ENCODE assay signal across 8 cellular contexts in the genomic region with DNA sequence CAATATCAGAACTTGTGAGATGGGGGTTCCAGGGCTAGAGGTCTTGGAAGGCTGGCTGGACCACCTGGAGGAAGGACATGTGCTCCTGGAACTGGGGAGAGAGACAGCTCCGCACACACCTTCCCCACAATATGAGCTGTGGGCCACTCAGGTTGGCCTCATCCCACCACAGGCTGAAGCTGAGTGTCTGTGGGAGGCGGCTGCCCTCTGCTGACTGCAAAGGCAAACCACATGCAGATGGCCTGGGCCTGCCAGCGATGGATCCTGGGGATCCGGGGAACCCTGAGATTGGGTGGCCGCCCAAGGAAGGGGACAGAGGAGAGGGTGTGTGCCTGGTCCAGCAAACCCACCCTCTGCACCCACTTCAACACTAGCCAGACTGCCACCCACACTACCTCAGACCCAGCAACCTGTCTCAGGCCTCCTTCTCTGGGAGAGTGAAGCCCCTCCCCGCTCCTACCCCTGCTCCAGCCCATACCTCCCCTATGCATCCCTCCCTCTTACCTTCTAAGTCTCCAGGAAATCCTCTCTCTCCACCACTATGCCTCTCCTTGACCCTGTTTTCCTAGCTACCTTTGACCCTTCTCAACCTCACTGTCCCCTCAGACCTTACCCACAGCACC. TPM values are rescaled to one million over a fixed set of nuclear protein-coding genes. Genes with fewer than 3 reads are reported as not detected.
DNase-seq lines count a peak whose midpoint lies in the region; ATAC-seq and TF ChIP-seq lines count a peak whose summit lies in the region.

No MANE protein-coding gene starts in this region.

- H3K4me1 ChIP-seq in HCT116 (ENCODE audit: control insufficient read depth in 1 of 2, insufficient read depth in 2 of 2, low read length in 2 of 2) (no peaks in the 10 kb centered on the region; a peak in 1 of 4 replicates), OCI-LY3 (ENCODE audit: low read length) (no peaks in the 10 kb centered on the region)
- H3K4me1 ChIP-seq in naive thymus-derived CD4-positive, alpha-beta T cell (ENCODE audit: control insufficient read depth in 2 of 2, insufficient read depth in 2 of 2, low read length in 2 of 2): peaks cover 0 to 4% of the 10 kb centered on the region in 2 donors

- no peak for DNase-seq in CD14-positive monocyte (ENCODE audit: low spot score)
- DNase-seq in HCT116 (ENCODE audit: low read depth, low spot score): peak; percentile 29
- DNase-seq in activated T-cell treated with anti-CD3 and anti-CD28 coated beads for 1 hour (ENCODE audit: low read depth): peak; percentile 30
- no peak for DNase-seq in epithelial cell of proximal tubule (ENCODE audit: low read depth)
- peak; percentile 19 to 53 (median 45) for DNase-seq in naive thymus-derived CD4-positive, alpha-beta T cell
- DNase-seq in stimulated activated naive CD8-positive, alpha-beta T cell treated with anti-CD3 and anti-CD28 coated beads, Interleukin-15, Interleukin-2, amounts not matched to agents 100 U/mL and 50 U/mL, for 24 hours: peak; percentile 71

- H3K4me3 ChIP-seq in HCT116 (replicated peaks in 1 of 2; ENCODE audit: low read depth in 1 of 2, low read length in 2 of 2): no peak overlapping the region
- H3K4me3 ChIP-seq in OCI-LY3 (ENCODE audit: low read length): no peak overlapping the region
- H3K4me3 ChIP-seq in epithelial cell of proximal tubule (ENCODE audit: low read depth, low read length): no peak overlapping the region
- no peak overlapping the region for H3K4me3 ChIP-seq in naive thymus-derived CD4-positive, alpha-beta T cell (ENCODE audit: low read length)

- H3K9me2 ChIP-seq in HCT116 (ENCODE audit: insufficient read depth): no peaks in the 10 kb centered on the region

- TF ChIP-seq RAD21 in HCT116 (IDR thresholded peaks at IDR 0.05; ENCODE audit: low read depth): peak; percentile 94

- H3K9me3 Mint-ChIP-seq in CD14-positive monocyte: no peaks in the 10 kb centered on the region
- H3K9me3 Mint-ChIP-seq in naive thymus-derived CD4-positive, alpha-beta T cell: no peaks in the 10 kb centered on the region

- POLR2A ChIA-PET in HCT116 (lab: Charles Lee): interaction anchor here (1.1 kb wide), 1 partner anchor 11 kb away, joined by 4 read pairs; no protein-coding TSS in a partner anchor
- POLR2A ChIA-PET in naive thymus-derived CD4-positive, alpha-beta T cell (lab: Charles Lee): interaction anchor here (0.6 to 0.7 kb wide), 2 partner anchors 350 to 357 kb away, joined by 3 to 4 read pairs; no protein-coding TSS in a partner anchor

- no peak for TF ChIP-seq POLR2A in HCT116 (IDR thresholded peaks at IDR 0.05; ENCODE audit: borderline replicate concordance, extremely low read depth, insufficient read depth, insufficient read length)

- H4K20me1 ChIP-seq in HCT116 (ENCODE audit: insufficient read depth): no peaks in the 10 kb centered on the region
- H4K20me1 ChIP-seq in OCI-LY3 (ENCODE audit: insufficient read depth, low read length): no peaks in the 10 kb centered on the region

- no peaks in the 10 kb centered on the region for H3K36me3 Mint-ChIP-seq in CD14-positive monocyte
- H3K36me3 Mint-ChIP-seq in naive thymus-derived CD4-positive, alpha-beta T cell: no peaks in the 10 kb centered on the region

- H3K27ac ChIP-seq in HCT116 (ENCODE audit: low read depth, low read length) (no peak overlapping the region), OCI-LY3 (ENCODE audit: low read length) (no peak overlapping the region)
- H3K27ac ChIP-seq in naive thymus-derived CD4-positive, alpha-beta T cell (ENCODE audit: low read depth, low read length): no peak overlapping the region

- H3K27me3 ChIP-seq in HCT116 (ENCODE audit: insufficient read depth, low read length) (no peaks in the 10 kb centered on the region), OCI-LY3 (ENCODE audit: low read depth, low read length) (no peaks in the 10 kb centered on the region)
- no peaks in the 10 kb centered on the region for H3K27me3 ChIP-seq in naive thymus-derived CD4-positive, alpha-beta T cell (ENCODE audit: control insufficient read depth in 2 of 2, insufficient read depth in 2 of 2, low read length in 2 of 2)

- intact Hi-C loops in CD14-positive monocyte (cut with micrococcal nuclease): loop anchor here (5.0 to 10.0 kb wide), 3 partner anchors 195 to 350 kb away; no protein-coding TSS in a partner anchor
- intact Hi-C loops in HCT116 (cut with micrococcal nuclease): loop anchor here (1.0 kb wide), 1 partner anchor 349 kb away; no protein-coding TSS in a partner anchor
- intact Hi-C loops in naive thymus-derived CD4-positive, alpha-beta T cell (cut with micrococcal nuclease): loop anchor here (1.0 to 10.0 kb wide), 4 partner anchors 195 to 371 kb away; no protein-coding TSS in a partner anchor

- H3K79me2 ChIP-seq in HCT116 (ENCODE audit: insufficient read depth, low read length) (no peaks in the 10 kb centered on the region), OCI-LY3 (ENCODE audit: low read length) (no peaks in the 10 kb centered on the region)

- RAD21 ChIA-PET in HCT116 (lab: Charles Lee; ENCODE audit: low non-redundant PET in 1 of 2, low total read pairs in 2 of 2, uncharacterized antibody in 2 of 2, unreplicated experiment in 2 of 2): interaction anchor here (0.9 to 1.4 kb wide), 7 partner anchors 11 to 350 kb away, joined by 3 to 8 read pairs (median 5); no protein-coding TSS in a partner anchor

- H3K27me3 Mint-ChIP-seq in CD14-positive monocyte (ENCODE audit: low read depth in 3 of 3): peaks cover 6 to 12% (median 8%) of the 10 kb centered on the region in 3 donors
- peaks cover 0 to 7% (median 0%) of the 10 kb centered on the region in 5 donors for H3K27me3 Mint-ChIP-seq in naive thymus-derived CD4-positive, alpha-beta T cell

- no peak overlapping the region for H3K9ac ChIP-seq in HCT116 (ENCODE audit: low read length)
- no peak overlapping the region for H3K9ac ChIP-seq in OCI-LY3 (ENCODE audit: low read length)

- no peaks in the 10 kb centered on the region for H3K36me3 ChIP-seq in HCT116 (ENCODE audit: control insufficient read depth in 1 of 2, insufficient read depth in 2 of 2, low read length in 2 of 2)
- no peaks in the 10 kb centered on the region for H3K36me3 ChIP-seq in OCI-LY3 (replicated peaks; ENCODE audit: low read depth, low read length)
- no peaks in the 10 kb centered on the region for H3K36me3 ChIP-seq in naive thymus-derived CD4-positive, alpha-beta T cell (ENCODE audit: control insufficient read depth in 2 of 3, insufficient read depth in 3 of 3, low read length in 3 of 3)

- no peak overlapping the region for H3K4me3 Mint-ChIP-seq in CD14-positive monocyte
- H3K4me3 Mint-ChIP-seq in naive thymus-derived CD4-positive, alpha-beta T cell: no peak overlapping the region

- TF ChIP-seq CTCF in CD14-positive monocyte (IDR thresholded peaks at IDR 0.05) (peak; percentile 65), HCT116 (IDR thresholded peaks at IDR 0.05 in 2 of 3, conservative IDR thresholded peaks at IDR 0.05 in 1 of 3; ENCODE audit: borderline replicate concordance in 1 of 3, insufficient read depth in 1 of 3, low read depth in 2 of 3, low read length in 2 of 3) (peak; percentile 90 to 93 (median 93)), OCI-LY3 (IDR thresholded peaks at IDR 0.05; ENCODE audit: low read depth, low read length) (peak; percentile 88), epithelial cell of proximal tubule (conservative IDR thresholded peaks at IDR 0.05; ENCODE audit: low read depth, low read length) (peak; percentile 82)

- ATAC-seq in HCT116 (peak; percentile 93), HG02588 (IDR thresholded peaks at IDR 0.05; ENCODE audit: unreplicated experiment) (no peak)
- ATAC-seq in naive thymus-derived CD4-positive, alpha-beta T cell: peak; percentile 78
- ATAC-seq in stimulated activated naive CD8-positive, alpha-beta T cell treated with anti-CD3 and anti-CD28 coated beads, Interleukin-15, Interleukin-2, amounts not matched to agents 100 U/mL and 50 U/mL, for 24 hours: peak; percentile 83

- peak overlapping the region; percentile 7 for H2AFZ ChIP-seq in HCT116 (ENCODE audit: low read depth, low read length, poor library complexity, severe bottlenecking)
- H2AFZ ChIP-seq in OCI-LY3 (ENCODE audit: low read depth, low read length): no peak overlapping the region

- H3K9me3 ChIP-seq in HCT116 (ENCODE audit: control insufficient read depth in 1 of 2, insufficient read depth in 1 of 2, low read depth in 1 of 2, low read length in 2 of 2) (no peaks in the 10 kb centered on the region), OCI-LY3 (ENCODE audit: insufficient read depth, low read length) (no peaks in the 10 kb centered on the region)
- H3K9me3 ChIP-seq in naive thymus-derived CD4-positive, alpha-beta T cell (ENCODE audit: control insufficient read depth in 2 of 3, low read length in 3 of 3): no peaks in the 10 kb centered on the region

- H3K4me1 Mint-ChIP-seq in CD14-positive monocyte: peaks cover 4% of the 10 kb centered on the region
- peaks cover under 1 to 8% (median 6%) of the 10 kb centered on the region in 7 donors for H3K4me1 Mint-ChIP-seq in naive thymus-derived CD4-positive, alpha-beta T cell

- CTCF ChIA-PET in HCT116 (lab: Charles Lee): interaction anchor here (0.6 to 6.7 kb wide), 14 partner anchors 8 to 952 kb away, joined by 3 to 126 read pairs (median 4); no protein-coding TSS in a partner anchor
- CTCF ChIA-PET in naive thymus-derived CD4-positive, alpha-beta T cell (lab: Charles Lee): interaction anchor here (0.7 to 3.3 kb wide), 9 partner anchors 13 to 371 kb away, joined by 3 to 21 read pairs (median 4); no protein-coding TSS in a partner anchor

- H3K4me2 ChIP-seq in HCT116 (ENCODE audit: low read length): no peak overlapping the region
- no peak overlapping the region for H3K4me2 ChIP-seq in OCI-LY3 (ENCODE audit: low read length)

- BruUV-seq in HCT116 (replicated peaks; lab: Mats Ljungman, UMichigan): no TSS peak

- no peak overlapping the region for H3K27ac Mint-ChIP-seq in CD14-positive monocyte
- H3K27ac Mint-ChIP-seq in naive thymus-derived CD4-positive, alpha-beta T cell: no peak overlapping the region

TF ChIP-seq in HCT116, 20 proteins besides CTCF, POLR2A, EP300 and RAD21 (continues in another document):
- TF ChIP-seq ZNF274 (IDR thresholded peaks at IDR 0.05; ENCODE audit: low read depth, low read length): no peak
- TF ChIP-seq SIN3A (IDR thresholded peaks at IDR 0.05; ENCODE audit: low read depth): no peak
- TF ChIP-seq EGR1 (IDR thresholded peaks at IDR 0.05; ENCODE audit: low read depth): no peak
- no peak for TF ChIP-seq CBX3 (IDR thresholded peaks at IDR 0.05; ENCODE audit: low read depth)
- TF ChIP-seq ZFX (IDR thresholded peaks at IDR 0.05): no peak
- TF ChIP-seq, protein P1, sequence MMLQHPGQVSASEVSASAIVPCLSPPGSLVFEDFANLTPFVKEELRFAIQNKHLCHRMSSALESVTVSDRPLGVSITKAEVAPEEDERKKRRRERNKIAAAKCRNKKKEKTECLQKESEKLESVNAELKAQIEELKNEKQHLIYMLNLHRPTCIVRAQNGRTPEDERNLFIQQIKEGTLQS (IDR thresholded peaks at IDR 0.05): no peak
- TF ChIP-seq SRF (IDR thresholded peaks at IDR 0.05; ENCODE audit: low read depth): no peak
- no peak for TF ChIP-seq CEBPB (IDR thresholded peaks at IDR 0.05; ENCODE audit: low read depth)

RNA-seq across cellular contexts. Expression of a gene that starts 44.8 kb away (rescaled TPM):
- not detected for polyA plus RNA-seq in CD14-positive monocyte
- total RNA-seq in HCT116 (2021; ENCODE audit: unreplicated experiment): 0.57 TPM
- polyA plus RNA-seq in HCT116 (2012): 0.25 and 0.27 TPM in 2 replicates
- total RNA-seq in epithelial cell of proximal tubule: 0.87 and 2.6 TPM in 2 replicates
- 1 to 10 TPM in 1 of 5 experiments, under 1 TPM in 1, not detected in 3; 0.58 to 1.0 TPM for total RNA-seq in naive thymus-derived CD4-positive, alpha-beta T cell
- polyA plus RNA-seq in naive thymus-derived CD4-positive, alpha-beta T cell: not detected

Comparison
In these comparisons a context has a peak if more than half of its experiments do, and no peak if none do; other contexts are left out.
1. DNase-seq: peak in HCT116 (single experiment), activated T-cell treated with anti-CD3 and anti-CD28 coated beads for 1 hour (single experiment), naive thymus-derived CD4-positive, alpha-beta T cell (9 of 9) and stimulated activated naive CD8-positive, alpha-beta T cell treated with anti-CD3 and anti-CD28 coated beads, Interleukin-15, Interleukin-2, amounts not matched to agents 100 U/mL and 50 U/mL, for 24 hours (single experiment); none in CD14-positive monocyte (single experiment) and epithelial cell of proximal tubule (single experiment).
2. Peak in every context shown above with its lines, with median percentiles within 50 percentile points of each other: CTCF ChIP-seq.